ENCODE assay signal across 1 cellular context in genomic region chr17:7398612-7399011, GRCh38.
TF ChIP-seq lines count a peak whose summit lies in the region.

No MANE protein-coding gene starts in this region.

TF ChIP-seq in H1, 55 proteins besides CTCF, POLR2A, EP300 and RAD21:
- TF ChIP-seq HDAC6 (IDR thresholded peaks at IDR 0.05; ENCODE audit: low read depth, low read length), result no peak
- 0 out of 2 replicates have a peak, but pooled peaks have one; percentile 10 for TF ChIP-seq KDM1A (IDR thresholded peaks at IDR 0.05; ENCODE audit: borderline replicate concordance, low read length)
